In the genomic region with DNA sequence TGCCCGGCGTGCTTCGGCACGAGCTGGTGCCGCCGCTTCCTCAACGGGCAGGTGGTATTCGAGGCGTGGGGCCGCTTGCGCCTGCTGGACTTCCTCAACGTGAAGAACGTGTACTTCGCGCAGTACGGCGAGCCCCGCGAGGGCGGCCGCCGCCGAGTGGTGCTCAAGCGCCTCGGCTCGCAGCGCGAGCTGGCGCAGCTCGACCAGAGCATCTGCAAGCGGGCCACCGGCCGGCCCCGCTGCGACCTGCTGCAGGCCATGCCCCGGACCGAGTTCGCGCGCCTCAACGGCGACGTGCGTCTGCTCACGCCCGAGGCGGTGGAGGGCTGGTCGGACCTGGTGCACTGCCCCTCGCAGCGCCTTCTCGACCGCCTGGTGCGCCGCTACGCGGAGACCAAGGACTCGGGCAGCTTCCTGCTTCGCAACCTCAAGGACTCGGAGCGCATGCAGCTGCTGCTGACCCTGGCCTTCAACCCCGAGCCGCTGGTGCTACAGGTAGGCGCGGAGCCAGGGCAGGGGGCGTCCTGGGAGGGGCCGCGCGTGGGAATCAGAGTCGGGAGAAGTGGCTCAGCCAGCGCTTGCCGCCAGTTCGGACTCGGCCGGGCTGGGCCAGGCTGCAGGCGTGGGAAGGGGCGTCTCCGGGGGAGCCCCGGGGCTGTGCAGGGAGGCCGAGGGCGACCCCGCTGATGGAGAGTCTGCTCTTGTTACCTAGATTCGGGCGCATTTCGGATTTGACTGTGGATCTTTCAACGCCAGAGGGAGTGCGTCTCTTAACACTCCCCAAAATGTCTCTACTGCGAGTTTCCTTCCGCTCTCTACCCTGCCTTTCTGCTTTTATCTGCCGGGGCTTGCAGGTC, we compare ENCODE assay signal across 9 cellular contexts. TPM values are rescaled to one million over a fixed set of nuclear protein-coding genes. Genes with fewer than 3 reads are reported as not detected.
DNase-seq lines count a peak whose midpoint lies in the region; ATAC-seq, FAIRE-seq and TF ChIP-seq lines count a peak whose summit lies in the region.
"Had no signal": no experiment of that assay in that cellular context is flagged by ENCODE, and none has a peak within 500 bp of the region (broad histone marks: within the 10 kb centered on the region; RNA-seq: fewer than 3 reads in every experiment).

No MANE protein-coding gene starts in this region.

- peak; percentile 60 for TF ChIP-seq CTCF in AG10803 (conservative IDR thresholded peaks at IDR 0.05; ENCODE audit: low read length)
- TF ChIP-seq CTCF in kidney (IDR thresholded peaks at IDR 0.05; ENCODE audit: borderline replicate concordance, extremely low read depth, insufficient read depth): peak; percentile 36

- peak; percentile 75 for DNase-seq in AG10803 (ENCODE audit: low read depth)
- DNase-seq in NCI-H2227 treated with DMSO at 0.1 percent for 48 hours (lab: John Stamatoyannopoulos, UW): peak; percentile 54
- DNase-seq in activated CD4-positive, alpha-beta T cell treated with anti-CD3 and anti-CD28 coated beads for 1 hour: peak; percentile 43
- DNase-seq in cerebellum (ENCODE audit: low spot score): peak; percentile 74
- peak; percentile 91 for DNase-seq in kidney
- DNase-seq in stimulated activated CD4-positive, alpha-beta T cell treated with anti-CD3 and anti-CD28 coated beads, Interleukin-15, amount 100 ng/mL, for 1 hour (ENCODE audit: low read depth in 1 of 2, low spot score in 1 of 2): peak; percentile 30 to 35

- H3K9me3 ChIP-seq in kidney (ENCODE audit: control insufficient read depth in 1 of 2, low read length in 2 of 2): no peaks in the 10 kb centered on the region

- no peaks in the 10 kb centered on the region for H3K36me3 ChIP-seq in kidney (ENCODE audit: control insufficient read depth in 1 of 2, insufficient read depth in 2 of 2, low read length in 2 of 2)

- peak overlapping the region; percentile 66 to 79 for H3K9ac ChIP-seq in kidney (ENCODE audit: low read length in 2 of 2)

- intact Hi-C loops in kidney (cut with DNase I): no loop called here

- H3K4me3 ChIP-seq in AG10803 (ENCODE audit: low read length): peak overlapping the region; percentile 87
- H3K4me3 ChIP-seq in kidney (ENCODE audit: low read length in 2 of 2): peak overlapping the region; percentile 81 to 85

- H3K4me1 ChIP-seq in kidney (ENCODE audit: control insufficient read depth in 1 of 2, insufficient read depth in 1 of 2, low read depth in 1 of 2, low read length in 2 of 2): no peaks in the 10 kb centered on the region

- peak overlapping the region; percentile 99 for H3K27ac ChIP-seq in kidney (ENCODE audit: low read depth in 2 of 2, low read length in 2 of 2)

- ATAC-seq in GM18909 (IDR thresholded peaks at IDR 0.05; ENCODE audit: poor library complexity, unreplicated experiment) (peak; percentile 38), HG03175 (IDR thresholded peaks at IDR 0.05; ENCODE audit: unreplicated experiment) (peak; percentile 41)

- no peak for FAIRE-seq in kidney (lab: Jason Lieb, UNC)
- FAIRE-seq: TTC549 had no signal

RNA-seq across cellular contexts. Expression of gene DIPK2A, which starts 1.1 kb away (rescaled TPM):
- 206 TPM for total RNA-seq in cerebellum
- 15.5 TPM for total RNA-seq in kidney
- polyA plus RNA-seq in kidney (ENCODE audit: insufficient read depth, low read depth, low replicate concordance): 4.9 TPM

Comparison
In these comparisons a context has a peak if more than half of its experiments do, and no peak if none do; other contexts are left out.
1. Peak in every context shown above with its lines: DNase-seq, ATAC-seq, H3K4me3 ChIP-seq and H3K27ac ChIP-seq.
2. DNase-seq: peak in every context shown above with its lines; median percentile 91 in kidney; 75 in AG10803; 74 in cerebellum; 54 in NCI-H2227 treated with DMSO at 0.1 percent for 48 hours; 43 in activated CD4-positive, alpha-beta T cell treated with anti-CD3 and anti-CD28 coated beads for 1 hour; 32 in stimulated activated CD4-positive, alpha-beta T cell treated with anti-CD3 and anti-CD28 coated beads, Interleukin-15, amount 100 ng/mL, for 1 hour.
3. RNA of gene DIPK2A, which starts 1.1 kb away (total RNA-seq): 206 TPM in cerebellum (single experiment); 15.5 TPM in kidney (single experiment); every median in the first group is over 10 times any median in the second.